ENCODE assay signal across 1 cellular context in genomic region chr20:62043131-62043914, GRCh38.
TF ChIP-seq lines count a peak whose summit lies in the region.

No MANE protein-coding gene starts in this region.

TF ChIP-seq in HepG2, 621 proteins besides CTCF, POLR2A, EP300 and RAD21 (continued from another document and continues in another):
- TF ChIP-seq, protein P1, sequence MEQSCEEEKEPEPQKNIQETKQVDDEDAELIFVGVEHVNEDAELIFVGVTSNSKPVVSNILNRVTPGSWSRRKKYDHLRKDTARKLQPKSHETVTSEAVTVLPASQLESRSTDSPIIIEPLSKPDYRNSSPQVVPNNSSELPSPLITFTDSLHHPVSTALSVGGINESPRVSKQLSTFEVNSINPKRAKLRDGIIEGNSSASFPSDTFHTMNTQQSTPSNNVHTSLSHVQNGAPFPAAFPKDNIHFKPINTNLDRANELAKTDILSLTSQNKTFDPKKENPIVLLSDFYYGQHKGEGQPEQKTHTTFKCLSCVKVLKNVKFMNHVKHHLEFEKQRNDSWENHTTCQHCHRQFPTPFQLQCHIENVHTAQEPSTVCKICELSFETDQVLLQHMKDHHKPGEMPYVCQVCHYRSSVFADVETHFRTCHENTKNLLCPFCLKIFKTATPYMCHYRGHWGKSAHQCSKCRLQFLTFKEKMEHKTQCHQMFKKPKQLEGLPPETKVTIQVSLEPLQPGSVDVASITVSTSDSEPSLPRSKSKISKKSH (CRISPR knock-in tag; IDR thresholded peaks at IDR 0.05; ENCODE audit: borderline replicate concordance): no peak
- no peak for TF ChIP-seq GABPA (IDR thresholded peaks at IDR 0.05; ENCODE audit: low read depth, low read length)
- TF ChIP-seq GABPA (CRISPR knock-in tag; IDR thresholded peaks at IDR 0.05; ENCODE audit: low read depth): no peak
- TF ChIP-seq ZNF296 (CRISPR knock-in tag; conservative IDR thresholded peaks at IDR 0.05): no peak
- no peak for TF ChIP-seq ZNF605 (CRISPR knock-in tag; IDR thresholded peaks at IDR 0.05)
- TF ChIP-seq ZFP82 (CRISPR knock-in tag; IDR thresholded peaks at IDR 0.05; ENCODE audit: borderline replicate concordance): no peak
- TF ChIP-seq, protein P2, sequence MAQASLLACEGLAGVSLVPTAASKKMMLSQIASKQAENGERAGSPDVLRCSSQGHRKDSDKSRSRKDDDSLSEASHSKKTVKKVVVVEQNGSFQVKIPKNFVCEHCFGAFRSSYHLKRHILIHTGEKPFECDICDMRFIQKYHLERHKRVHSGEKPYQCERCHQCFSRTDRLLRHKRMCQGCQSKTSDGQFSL (CRISPR knock-in tag; IDR thresholded peaks at IDR 0.05): no peak
- no peak for TF ChIP-seq EZH2 (conservative IDR thresholded peaks at IDR 0.05; ENCODE audit: low read depth, low read length)
- TF ChIP-seq TAF1 (CRISPR knock-in tag; IDR thresholded peaks at IDR 0.05): peak; percentile 28; the same call in 1 of the 2 replicates
- peak; percentile 100 for TF ChIP-seq CEBPG (CRISPR knock-in tag; IDR thresholded peaks at IDR 0.05)
- no peak for TF ChIP-seq ZNF17 (CRISPR knock-in tag; IDR thresholded peaks at IDR 0.05)
- 0 out of 2 replicates have a peak, but pooled peaks have one; percentile 14 for TF ChIP-seq ZFP36L2 (CRISPR knock-in tag; IDR thresholded peaks at IDR 0.05)
- no peak for TF ChIP-seq NCOA5 (CRISPR knock-in tag; IDR thresholded peaks at IDR 0.05)
- TF ChIP-seq MTF1 (CRISPR knock-in tag; IDR thresholded peaks at IDR 0.05): no peak
- TF ChIP-seq ZNF333 (CRISPR knock-in tag; IDR thresholded peaks at IDR 0.05; ENCODE audit: borderline replicate concordance): no peak
- peak; percentile 55; the same call in 1 of the 2 replicates for TF ChIP-seq GFI1 (CRISPR knock-in tag; IDR thresholded peaks at IDR 0.05; ENCODE audit: borderline replicate concordance)
- TF ChIP-seq TEAD2 (CRISPR knock-in tag; IDR thresholded peaks at IDR 0.05): no peak
- TF ChIP-seq PCBP1 (IDR thresholded peaks at IDR 0.05; ENCODE audit: borderline replicate concordance, low read depth, low read length): no peak
- TF ChIP-seq RFXANK (CRISPR knock-in tag; IDR thresholded peaks at IDR 0.05): peak; percentile 48; the same call in 1 of the 2 replicates
- TF ChIP-seq KDM5A (IDR thresholded peaks at IDR 0.05; ENCODE audit: borderline replicate concordance, low read length): peak; percentile 48; the same call in 1 of the 2 replicates
- peak; percentile 45; the same call in 1 of the 2 replicates for TF ChIP-seq ZNF607 (CRISPR knock-in tag; IDR thresholded peaks at IDR 0.05; ENCODE audit: borderline replicate concordance)
- TF ChIP-seq NCOA2 (CRISPR knock-in tag; IDR thresholded peaks at IDR 0.05): peak; percentile 77
- TF ChIP-seq ZNF225 (CRISPR knock-in tag; IDR thresholded peaks at IDR 0.05): no peak
- TF ChIP-seq NFKB2 (CRISPR knock-in tag; IDR thresholded peaks at IDR 0.05; ENCODE audit: borderline replicate concordance): no peak
- TF ChIP-seq PREB (CRISPR knock-in tag; IDR thresholded peaks at IDR 0.05): no peak
- TF ChIP-seq ZBTB10 (CRISPR knock-in tag; IDR thresholded peaks at IDR 0.05; ENCODE audit: borderline replicate concordance): no peak
- TF ChIP-seq, protein P3, sequence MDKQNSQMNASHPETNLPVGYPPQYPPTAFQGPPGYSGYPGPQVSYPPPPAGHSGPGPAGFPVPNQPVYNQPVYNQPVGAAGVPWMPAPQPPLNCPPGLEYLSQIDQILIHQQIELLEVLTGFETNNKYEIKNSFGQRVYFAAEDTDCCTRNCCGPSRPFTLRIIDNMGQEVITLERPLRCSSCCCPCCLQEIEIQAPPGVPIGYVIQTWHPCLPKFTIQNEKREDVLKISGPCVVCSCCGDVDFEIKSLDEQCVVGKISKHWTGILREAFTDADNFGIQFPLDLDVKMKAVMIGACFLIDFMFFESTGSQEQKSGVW (CRISPR knock-in tag; IDR thresholded peaks at IDR 0.05; ENCODE audit: borderline replicate concordance): no peak
- no peak; the same call in 1 of the 2 replicates for TF ChIP-seq ZBTB20 (CRISPR knock-in tag; IDR thresholded peaks at IDR 0.05; ENCODE audit: borderline replicate concordance, low read depth)
- peak; percentile 42; the same call in 1 of the 2 replicates for TF ChIP-seq SIN3A (IDR thresholded peaks at IDR 0.05; ENCODE audit: borderline replicate concordance, low read depth, low read length)
- no peak for TF ChIP-seq ZNF547 (CRISPR knock-in tag; IDR thresholded peaks at IDR 0.05)
- TF ChIP-seq JUNB (CRISPR knock-in tag; IDR thresholded peaks at IDR 0.05; ENCODE audit: borderline replicate concordance): no peak
- TF ChIP-seq ZNF556 (CRISPR knock-in tag; IDR thresholded peaks at IDR 0.05; ENCODE audit: borderline replicate concordance): no peak
- peak; percentile 83 for TF ChIP-seq MED1 (CRISPR knock-in tag; IDR thresholded peaks at IDR 0.05)
- no peak for TF ChIP-seq TERF1 (CRISPR knock-in tag; IDR thresholded peaks at IDR 0.05)
- TF ChIP-seq PRMT3 (CRISPR knock-in tag; IDR thresholded peaks at IDR 0.05; ENCODE audit: borderline replicate concordance, low read depth): no peak
- TF ChIP-seq RORA (CRISPR knock-in tag; IDR thresholded peaks at IDR 0.05): no peak
- TF ChIP-seq RERE (CRISPR knock-in tag; IDR thresholded peaks at IDR 0.05; ENCODE audit: low read depth): no peak
- TF ChIP-seq ZNF792 (CRISPR knock-in tag; IDR thresholded peaks at IDR 0.05): no peak
- peak; percentile 60 for TF ChIP-seq ZBTB25 (CRISPR knock-in tag; IDR thresholded peaks at IDR 0.05)
- peak; percentile 88 for TF ChIP-seq ZBTB38 (CRISPR knock-in tag; IDR thresholded peaks at IDR 0.05)
- TF ChIP-seq ZNF841 (CRISPR knock-in tag; IDR thresholded peaks at IDR 0.05; ENCODE audit: borderline replicate concordance): no peak
- TF ChIP-seq MYNN (CRISPR knock-in tag; IDR thresholded peaks at IDR 0.05; ENCODE audit: low read depth): no peak
- TF ChIP-seq ZNF230 (CRISPR knock-in tag; IDR thresholded peaks at IDR 0.05): no peak
- TF ChIP-seq, protein P4, sequence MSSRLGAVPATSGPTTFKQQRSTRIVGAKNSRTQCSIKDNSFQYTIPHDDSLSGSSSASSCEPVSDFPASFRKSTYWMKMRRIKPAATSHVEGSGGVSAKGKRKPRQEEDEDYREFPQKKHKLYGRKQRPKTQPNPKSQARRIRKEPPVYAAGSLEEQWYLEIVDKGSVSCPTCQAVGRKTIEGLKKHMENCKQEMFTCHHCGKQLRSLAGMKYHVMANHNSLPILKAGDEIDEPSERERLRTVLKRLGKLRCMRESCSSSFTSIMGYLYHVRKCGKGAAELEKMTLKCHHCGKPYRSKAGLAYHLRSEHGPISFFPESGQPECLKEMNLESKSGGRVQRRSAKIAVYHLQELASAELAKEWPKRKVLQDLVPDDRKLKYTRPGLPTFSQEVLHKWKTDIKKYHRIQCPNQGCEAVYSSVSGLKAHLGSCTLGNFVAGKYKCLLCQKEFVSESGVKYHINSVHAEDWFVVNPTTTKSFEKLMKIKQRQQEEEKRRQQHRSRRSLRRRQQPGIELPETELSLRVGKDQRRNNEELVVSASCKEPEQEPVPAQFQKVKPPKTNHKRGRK (CRISPR knock-in tag; IDR thresholded peaks at IDR 0.05): no peak
- TF ChIP-seq ONECUT2 (CRISPR knock-in tag; IDR thresholded peaks at IDR 0.05): no peak
- peak; percentile 48; the same call in 1 of the 2 replicates for TF ChIP-seq RCOR2 (CRISPR knock-in tag; IDR thresholded peaks at IDR 0.05)
- TF ChIP-seq DMAP1 (CRISPR knock-in tag; IDR thresholded peaks at IDR 0.05): peak; percentile 71
- TF ChIP-seq FOXM1 (CRISPR knock-in tag; IDR thresholded peaks at IDR 0.05): no peak
- no peak for TF ChIP-seq ZNF703 (CRISPR knock-in tag; IDR thresholded peaks at IDR 0.05; ENCODE audit: borderline replicate concordance)
